In genomic region chr10:119189811-119190282, GRCh38 we compare ENCODE assay signal across 1 cellular context.
TF ChIP-seq lines count a peak whose summit lies in the region.

No MANE protein-coding gene starts in this region.

TF ChIP-seq in HepG2, 621 proteins besides CTCF, POLR2A, EP300 and RAD21:
- TF ChIP-seq ELF3 (CRISPR knock-in tag; IDR thresholded peaks at IDR 0.05) (peak; percentile 51; the same call in 1 of the 2 replicates), ISL2 (CRISPR knock-in tag; IDR thresholded peaks at IDR 0.05) (0 out of 2 replicates have a peak, but pooled peaks have one; percentile 7), PAXIP1 (CRISPR knock-in tag; conservative IDR thresholded peaks at IDR 0.05) (0 out of 2 replicates have a peak, but pooled peaks have one; percentile 13), ETV5 (CRISPR knock-in tag; IDR thresholded peaks at IDR 0.05; ENCODE audit: borderline replicate concordance) (peak; percentile 22; the same call in 1 of the 2 replicates), SALL1 (CRISPR knock-in tag; IDR thresholded peaks at IDR 0.05) (0 out of 2 replicates have a peak, but pooled peaks have one; percentile 25), SOX13 (IDR thresholded peaks at IDR 0.05) (no peak), SOX13 (CRISPR knock-in tag; conservative IDR thresholded peaks at IDR 0.05 in 1 of 2, IDR thresholded peaks at IDR 0.05 in 1 of 2) (peak in 1 of 2 experiments; percentile 63; a peak in 2 of 4 replicates), HNF1B (CRISPR knock-in tag; IDR thresholded peaks at IDR 0.05) (no peak), ZKSCAN5 (CRISPR knock-in tag; IDR thresholded peaks at IDR 0.05) (no peak)
